17 cellular contexts compared by ENCODE assay signal in the genomic region with DNA sequence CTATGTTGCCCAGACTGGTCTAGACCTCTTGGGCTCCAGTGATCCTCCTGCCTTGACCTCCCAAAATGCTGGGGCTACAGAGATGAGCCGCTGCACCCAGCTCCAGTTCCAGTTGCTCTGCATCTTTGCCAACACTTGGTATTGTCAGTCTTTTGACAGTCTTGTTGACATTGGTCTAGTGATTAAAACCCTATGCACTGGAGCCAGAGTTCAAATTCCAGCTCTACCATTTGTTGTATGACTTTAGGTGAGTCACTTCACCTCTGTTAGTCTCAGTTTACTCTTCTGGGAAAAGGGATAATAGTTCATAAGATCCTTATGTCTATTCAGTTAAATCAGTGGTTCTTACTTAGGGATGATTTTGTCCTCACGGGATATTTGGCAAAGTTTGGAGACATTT. TPM values are rescaled to one million over a fixed set of nuclear protein-coding genes. Genes with fewer than 3 reads are reported as not detected.
DNase-seq lines count a peak whose midpoint lies in the region; ATAC-seq, FAIRE-seq and TF ChIP-seq lines count a peak whose summit lies in the region.
"Had no signal": no experiment of that assay in that cellular context is flagged by ENCODE, and none has a peak within 500 bp of the region (broad histone marks: within the 10 kb centered on the region; RNA-seq: fewer than 3 reads in every experiment).

No MANE protein-coding gene starts in this region.

- H3K9ac ChIP-seq in K562 (ENCODE audit: insufficient read depth in 1 of 2, low read depth in 2 of 2, low read length in 2 of 2): no peak overlapping the region
- H3K9ac ChIP-seq in GM23248: no peak overlapping the region
- H3K9ac ChIP-seq: SK-N-SH had no signal

- BruUV-seq in K562 (replicated peaks; lab: Mats Ljungman, UMichigan): no TSS peak

- CTCF ChIA-PET in K562 (lab: Yijun Ruan, JAX; ENCODE audit: low intra/inter-chr PET ratio): no interaction called here

- H3K27ac Mint-ChIP-seq in nephron (peak overlapping the region; percentile 95 to 98 (median 98)), type B pancreatic cell (peak overlapping the region; percentile 81)
- H3K27ac Mint-ChIP-seq: CD4-positive, alpha-beta T cell had no signal

- H3K9me3 ChIP-seq in K562 (replicated peaks; ENCODE audit: control insufficient read depth, insufficient read depth, low read depth, low read length) (no peaks in the 10 kb centered on the region), GM23248 (ENCODE audit: low read depth) (no peaks in the 10 kb centered on the region)
- H3K9me3 ChIP-seq: BE2C, SK-N-SH had no signal

- H3K79me2 ChIP-seq in K562 (ENCODE audit: control insufficient read depth, insufficient read depth, low read length) (no peaks in the 10 kb centered on the region), GM23248 (ENCODE audit: insufficient read depth) (no peaks in the 10 kb centered on the region)

- no peaks in the 10 kb centered on the region for H3K9me1 ChIP-seq in K562 (ENCODE audit: control insufficient read depth, insufficient read depth, low read length)

- H3K36me3 Mint-ChIP-seq in nephron (ENCODE audit: low read depth) (no peaks in the 10 kb centered on the region), type B pancreatic cell (no peaks in the 10 kb centered on the region)

- H3K9me2 ChIP-seq in GM23248 (ENCODE audit: insufficient read depth): no peaks in the 10 kb centered on the region
- H3K9me2 ChIP-seq: SK-N-SH had no signal

- intact Hi-C loops in K562 (cut with micrococcal nuclease): no loop called here
- intact Hi-C loops in left colon (cut with DNase I, micrococcal nuclease): no loop called here

- DNase-seq in K562 (ENCODE audit: extremely low read depth in 1 of 4, low spot score in 3 of 4) (no peak), left colon (no peak), type B pancreatic cell (ENCODE audit: extremely low spot score, unreplicated experiment) (no peak), activated gamma-delta T cell treated with Interleukin-2 at 50 U/mL for 16 hours (no peak), GM23248 (no peak), SIG-M5 treated with dmso at 0.1 percent for 504 hours (lab: John Stamatoyannopoulos, UW; ENCODE audit: unreplicated experiment) (no peak)
- DNase-seq: BE2C; CD4-positive, alpha-beta T cell; DMS79 treated with DMSO at 0.1 percent for 48 hours; NCI-H1092; NCI-H2081; SK-N-SH had no signal

- no peaks in the 10 kb centered on the region for H3F3A ChIP-seq in GM23248 (ENCODE audit: insufficient read depth)

- H3K4me1 ChIP-seq in K562 (replicated peaks in 1 of 2; ENCODE audit: control insufficient read depth in 2 of 2, insufficient read depth in 2 of 2, low read length in 2 of 2) (peaks cover 6 to 10% of the 10 kb centered on the region in 2 experiments; a peak in 3 of 5 replicates), GM23248 (ENCODE audit: insufficient read depth) (no peaks in the 10 kb centered on the region; the same call in 1 of the 2 replicates)
- H3K4me1 ChIP-seq: BE2C had no signal

- no peak for TF ChIP-seq CTCF in K562 (IDR thresholded peaks at IDR 0.05 in 2 of 3, conservative IDR thresholded peaks at IDR 0.05 in 1 of 3; ENCODE audit: insufficient read depth in 2 of 3, low read depth in 1 of 3, low read length in 3 of 3)
- TF ChIP-seq CTCF in nephron (IDR thresholded peaks at IDR 0.05; ENCODE audit: unreplicated experiment in 3 of 3): no peak
- no peak for TF ChIP-seq CTCF in type B pancreatic cell (conservative IDR thresholded peaks at IDR 0.05)

- no peak for TF ChIP-seq EP300 in K562 (IDR thresholded peaks at IDR 0.05; ENCODE audit: low read length)

- no peak overlapping the region for H3K4me2 ChIP-seq in K562 (ENCODE audit: insufficient read depth, low read length)
- no peak overlapping the region for H3K4me2 ChIP-seq in GM23248 (ENCODE audit: unreplicated experiment)
- H3K4me2 ChIP-seq: SK-N-SH had no signal

- no peak for FAIRE-seq in K562 (lab: Jason Lieb, UNC)
- FAIRE-seq: GM12878 had no signal

- ATAC-seq in K562: no peak
- ATAC-seq in left colon: peak; percentile 15
- ATAC-seq in HG03442 (IDR thresholded peaks at IDR 0.05; ENCODE audit: unreplicated experiment): no peak
- ATAC-seq: GM12878, HCT116, Right ventricle myocardium inferior had no signal

- TF ChIP-seq POLR2A in K562 (conservative IDR thresholded peaks at IDR 0.05): no peak

- H2AFZ ChIP-seq in K562 (ENCODE audit: low read depth, low read length) (no peak overlapping the region), GM23248 (no peak overlapping the region)

- POLR2A ChIA-PET in K562 (lab: Yijun Ruan, JAX): interaction anchor here (1.1 to 2.2 kb wide), 6 partner anchors 10 to 210 kb away, joined by 3 to 22 read pairs (median 7); a partner anchor contains a TSS

- no peaks in the 10 kb centered on the region for H3K9me3 Mint-ChIP-seq in nephron
- no peaks in the 10 kb centered on the region for H3K9me3 Mint-ChIP-seq in type B pancreatic cell
- H3K9me3 Mint-ChIP-seq: CD4-positive, alpha-beta T cell had no signal

- peaks cover 15% of the 10 kb centered on the region for H3K4me1 Mint-ChIP-seq in nephron
- H3K4me1 Mint-ChIP-seq in type B pancreatic cell (ENCODE audit: unreplicated experiment): peaks cover 15% of the 10 kb centered on the region

- peak overlapping the region in 1 of 3 experiments; percentile 60 for H3K4me3 Mint-ChIP-seq in nephron
- H3K4me3 Mint-ChIP-seq in type B pancreatic cell: peak overlapping the region; percentile 77
- H3K4me3 Mint-ChIP-seq: CD4-positive, alpha-beta T cell had no signal

- no peaks in the 10 kb centered on the region for H3K36me3 ChIP-seq in K562 (ENCODE audit: control insufficient read depth, insufficient read depth, low read length)
- H3K36me3 ChIP-seq in GM23248 (ENCODE audit: low read depth): no peaks in the 10 kb centered on the region
- H3K36me3 ChIP-seq: BE2C had no signal

- H3K27ac ChIP-seq in K562 (ENCODE audit: extremely low read depth, low read depth, low read length): no peak overlapping the region
- H3K27ac ChIP-seq in GM23248: no peak overlapping the region

- H3K27me3 Mint-ChIP-seq in nephron (ENCODE audit: low read depth) (no peaks in the 10 kb centered on the region), type B pancreatic cell (no peaks in the 10 kb centered on the region)
- H3K27me3 Mint-ChIP-seq: CD4-positive, alpha-beta T cell had no signal

- no peak for TF ChIP-seq RAD21 in K562 (CRISPR knock-in tag; conservative IDR thresholded peaks at IDR 0.05 in 1 of 2, IDR thresholded peaks at IDR 0.05 in 1 of 2)

- WGBS in K562 (ENCODE audit: insufficient coverage, low coverage, missing lambda C conversion rate): 41% methylated on average over 2 of the region's 2 CpGs
- 66 to 74% methylated on average over 2 of the region's 2 CpGs for WGBS in GM23248 (ENCODE audit: low coverage in 1 of 2, low lambda C conversion rate in 2 of 2, missing lambda C conversion rate in 2 of 2), 2 experiments

- in situ Hi-C loops in K562 (cut with MboI): no loop called here
- in situ Hi-C loops in GM23248 (cut with MboI): no loop called here

- H4K20me1 ChIP-seq in K562 (replicated peaks; ENCODE audit: control insufficient read depth, insufficient read depth, low read length): no peaks in the 10 kb centered on the region
- H4K20me1 ChIP-seq in GM23248 (ENCODE audit: insufficient read depth): no peaks in the 10 kb centered on the region

- H3K4me3 ChIP-seq in K562 (no peak overlapping the region), GM23248 (no peak overlapping the region)
- H3K4me3 ChIP-seq: GM12878 had no signal

- H3K27me3 ChIP-seq in K562 (ENCODE audit: control insufficient read depth in 2 of 2, insufficient read depth in 2 of 2, low read length in 2 of 2) (no peaks in the 10 kb centered on the region), GM23248 (replicated peaks; ENCODE audit: insufficient read depth) (no peaks in the 10 kb centered on the region)
- H3K27me3 ChIP-seq: BE2C had no signal

RNA-seq across cellular contexts. Expression of a gene that starts 32.9 kb away (rescaled TPM):
- total RNA-seq in K562 (2011; cell fraction: chromatin; rRNA removed; ENCODE audit: low replicate concordance): 16.8 and 18.9 TPM in 2 replicates
- total RNA-seq in K562 (2011; cell fraction: nucleolus; rRNA removed): 19.2 and 20.0 TPM in 2 replicates
- 25.3 and 28.1 TPM in 2 replicates for total RNA-seq in K562 (2011; cell fraction: nucleoplasm; rRNA removed)
- total RNA-seq in K562 (2014; rRNA removed): 22.7 and 23.8 TPM in 2 replicates
- 21.1 and 22.0 TPM in 2 replicates for total RNA-seq in K562 (2014; rRNA removed; fragmentation: Illumina TruSeq; extraction: Trizol)
- 24.1 and 24.5 TPM in 2 replicates for total RNA-seq in K562 (2015; rRNA removed; fragmentation: Illumina TruSeq; extraction: Trizol)
- 19.1 and 21.0 TPM in 2 replicates for total RNA-seq in K562 (2021)
- 28.9 and 33.2 TPM in 2 replicates for polyA plus RNA-seq in K562 (2011; rRNA removed)
- 38.5 and 46.2 TPM in 2 replicates for polyA plus RNA-seq in K562 (2011; cell fraction: cytosol; rRNA removed)
- 24.2 and 34.9 TPM in 2 replicates for polyA plus RNA-seq in K562 (2011; cell fraction: nucleus; rRNA removed)
- polyA plus RNA-seq in K562 (2012): 25.0 and 32.1 TPM in 2 replicates
- polyA plus RNA-seq in K562 (2014; fragmentation: Illumina TruSeq; extraction: Trizol): 23.8 and 25.5 TPM in 2 replicates
- polyA plus RNA-seq in K562 (2014; fragmentation: Nextera tagmentation; extraction: Ambion mirVana): 10 to 100 TPM; 38.6 to 50.6 TPM
- polyA plus RNA-seq in K562 (2014; rRNA removed): 15.2 and 16.9 TPM in 2 replicates
- 88.8 and 95.6 TPM in 2 replicates for polyA minus RNA-seq in K562 (2011; rRNA and poly(A)+ RNA removed)
- polyA minus RNA-seq in K562 (2011; cell fraction: cytosol; rRNA and poly(A)+ RNA removed): 22.8 and 25.4 TPM in 2 replicates
- polyA minus RNA-seq in K562 (2011; cell fraction: nucleus; rRNA and poly(A)+ RNA removed): 7.9 and 17.3 TPM in 2 replicates
- total RNA-seq in left colon: 10 to 100 TPM; 29.1 to 31.6 TPM
- total RNA-seq in type B pancreatic cell (ENCODE audit: low replicate concordance): 12.4 and 17.8 TPM in 2 replicates
- total RNA-seq in GM23248 (2014; rRNA removed; shearing (Covaris generic)): 8.1 and 10.9 TPM in 2 replicates
- 11.6 and 12.4 TPM in 2 replicates for polyA plus RNA-seq in GM23248 (2016; fragmentation: Nextera tagmentation; extraction: Ambion mirVana)

RNA-seq across cellular contexts. Expression of a gene that starts 36.6 kb away (rescaled TPM):
- total RNA-seq in K562 (2011; cell fraction: chromatin; rRNA removed; ENCODE audit: low replicate concordance): 14.6 and 34.6 TPM in 2 replicates
- 26.1 and 26.2 TPM in 2 replicates for total RNA-seq in K562 (2011; cell fraction: nucleolus; rRNA removed)
- total RNA-seq in K562 (2011; cell fraction: nucleoplasm; rRNA removed): 23.4 and 26.2 TPM in 2 replicates
- total RNA-seq in K562 (2014; rRNA removed) (54.4 and 55.3 TPM in 2 replicates), K562 (2014; rRNA removed; fragmentation: Illumina TruSeq; extraction: Trizol) (16.8 and 16.9 TPM in 2 replicates), K562 (2015; rRNA removed; fragmentation: Illumina TruSeq; extraction: Trizol) (9.4 and 10.0 TPM in 2 replicates), K562 (2021) (61.1 and 71.3 TPM in 2 replicates), left colon (10 to 100 TPM; 34.7 to 40.3 TPM), type B pancreatic cell (ENCODE audit: low replicate concordance) (21.5 and 40.2 TPM in 2 replicates)
- polyA plus RNA-seq in K562 (2011; rRNA removed) (15.4 and 34.4 TPM in 2 replicates), K562 (2014; fragmentation: Illumina TruSeq; extraction: Trizol) (47.6 and 61.0 TPM in 2 replicates), K562 (2014; fragmentation: Nextera tagmentation; extraction: Ambion mirVana) (1 to 10 TPM; 3.7 to 5.4 TPM), K562 (2014; rRNA removed) (40.8 and 47.3 TPM in 2 replicates), GM23248 (2016; fragmentation: Nextera tagmentation; extraction: Ambion mirVana) (34.3 and 34.5 TPM in 2 replicates)
- 28.3 and 29.9 TPM in 2 replicates for polyA plus RNA-seq in K562 (2011; cell fraction: cytosol; rRNA removed)
- 26.7 and 31.1 TPM in 2 replicates for polyA plus RNA-seq in K562 (2011; cell fraction: nucleus; rRNA removed)
- 24.3 and 118 TPM in 2 replicates for polyA plus RNA-seq in K562 (2012)
- polyA minus RNA-seq in K562 (2011; rRNA and poly(A)+ RNA removed): 13.4 and 14.9 TPM in 2 replicates
- polyA minus RNA-seq in K562 (2011; cell fraction: cytosol; rRNA and poly(A)+ RNA removed): 15.4 and 28.6 TPM in 2 replicates
- polyA minus RNA-seq in K562 (2011; cell fraction: nucleus; rRNA and poly(A)+ RNA removed): 6.6 and 11.0 TPM in 2 replicates
- total RNA-seq in GM23248 (2014; rRNA removed; shearing (Covaris generic)): 57.8 and 58.4 TPM in 2 replicates
